17 cellular contexts compared by ENCODE assay signal in the genomic region with DNA sequence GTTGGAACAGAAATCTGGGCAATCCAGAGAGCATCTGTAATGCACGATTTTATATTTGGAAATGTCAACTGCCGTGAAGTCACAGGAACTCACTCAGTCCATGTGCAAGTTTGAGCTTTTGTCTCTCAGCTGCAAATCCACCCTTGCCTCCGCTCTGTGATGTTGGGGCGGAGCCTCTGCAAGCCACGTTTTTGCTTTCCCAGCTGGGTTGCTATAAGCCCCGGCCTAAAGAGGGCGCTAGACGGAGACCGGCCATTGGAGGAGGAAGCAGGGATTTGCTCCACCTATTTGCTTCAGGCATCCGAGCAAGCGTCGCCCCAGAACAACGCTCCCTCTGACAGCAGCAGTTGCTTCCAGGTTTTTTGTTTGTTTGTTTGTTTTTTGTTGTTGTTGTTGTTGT. TPM values are rescaled to one million over a fixed set of nuclear protein-coding genes. Genes with fewer than 3 reads are reported as not detected.
DNase-seq lines count a peak whose midpoint lies in the region; ATAC-seq, FAIRE-seq and TF ChIP-seq lines count a peak whose summit lies in the region.
"Had no signal": no experiment of that assay in that cellular context is flagged by ENCODE, and none has a peak within 500 bp of the region (broad histone marks: within the 10 kb centered on the region; RNA-seq: fewer than 3 reads in every experiment).

No MANE protein-coding gene starts in this region.

- no peak for FAIRE-seq in GM12891 (lab: Jason Lieb, UNC)

- H3K27ac ChIP-seq in sigmoid colon, result no peak overlapping the region
- H3K27ac ChIP-seq: cardiac muscle cell, heart left ventricle had no signal

- H3K27ac Mint-ChIP-seq in Caco-2 (ENCODE audit: unreplicated experiment), result no peak overlapping the region
- H3K27ac Mint-ChIP-seq: natural killer cell had no signal

- TF ChIP-seq EP300 in sigmoid colon (IDR thresholded peaks at IDR 0.05), result no peak

- no peak for DNase-seq in Caco-2
- DNase-seq in GM13977 (ENCODE audit: low spot score), result no peak
- DNase-seq in SK-MEL-5 (ENCODE audit: low read depth, low spot score), result peak; percentile 46
- DNase-seq in iPS-NIHi7 (ENCODE audit: extremely low spot score), result peak; percentile 50
- no peak for DNase-seq in GM12891 (ENCODE audit: insufficient read length, low spot score)
- no peak for DNase-seq in sigmoid colon
- DNase-seq in NCI-H526 treated with DMSO at 0.1 percent for 48 hours (lab: John Stamatoyannopoulos, UW), result no peak
- DNase-seq: activated naive CD4-positive, alpha-beta T cell treated with anti-CD3 and anti-CD28 coated beads, Interleukin-2, amount 50 U/mL, for 16 hours; heart left ventricle; natural killer cell; NCI-H146; NCI-H510A; right cardiac atrium; stimulated activated naive CD4-positive, alpha-beta T cell treated with Interleukin-2 at 50 U/mL for 16 hours; T-helper 9 cell had no signal

- peaks cover 15% of the 10 kb centered on the region for H3K36me3 Mint-ChIP-seq in Caco-2 (ENCODE audit: insufficient read depth, unreplicated experiment)
- H3K36me3 Mint-ChIP-seq: natural killer cell had no signal

- TF ChIP-seq CTCF in Caco-2 (IDR thresholded peaks at IDR 0.05; ENCODE audit: insufficient read depth in 1 of 2, low read depth in 1 of 2, low read length in 1 of 2, severe bottlenecking in 1 of 2, unreplicated experiment in 1 of 2) (peak; percentile 11 to 18), GM13977 (IDR thresholded peaks at IDR 0.05; ENCODE audit: extremely low read depth, insufficient read depth, missing control alignments) (peak; percentile 25), sigmoid colon (IDR thresholded peaks at IDR 0.05) (no peak)

- no peaks in the 10 kb centered on the region for H3K27me3 Mint-ChIP-seq in Caco-2 (ENCODE audit: insufficient read depth, unreplicated experiment)

- H3K4me3 ChIP-seq in Caco-2 (ENCODE audit: low read depth, low read length), result no peak overlapping the region
- H3K4me3 ChIP-seq in sigmoid colon, result no peak overlapping the region
- H3K4me3 ChIP-seq: cardiac muscle cell, heart left ventricle had no signal

- TF ChIP-seq POLR2A in GM12891 (IDR thresholded peaks at IDR 0.05; ENCODE audit: low read depth, low read length), result no peak
- no peak for TF ChIP-seq POLR2A in sigmoid colon (IDR thresholded peaks at IDR 0.05)

- no peak for ATAC-seq in HG03378 (IDR thresholded peaks at IDR 0.05; ENCODE audit: unreplicated experiment)
- ATAC-seq: heart left ventricle, natural killer cell, right cardiac atrium had no signal

- WGBS in sigmoid colon, 2 donors, result 86 to 89% methylated on average over 13 of the region's 13 CpGs

- no TSS peak for BruUV-seq in Caco-2 (replicated peaks; lab: Mats Ljungman, UMichigan)

- H3K27me3 ChIP-seq in Caco-2 (replicated peaks; ENCODE audit: control insufficient read depth, insufficient read depth, low read length) (no peaks in the 10 kb centered on the region), sigmoid colon (no peaks in the 10 kb centered on the region)
- H3K27me3 ChIP-seq: cardiac muscle cell, heart left ventricle had no signal

- POLR2A ChIA-PET in Caco-2 (lab: Charles Lee), result no interaction called here

- CTCF ChIA-PET in Caco-2 (lab: Charles Lee), result interaction anchor here (0.6 to 1.8 kb wide), 3 partner anchors 11 to 116 kb away, joined by 3 to 7 read pairs (median 4); no protein-coding TSS in a partner anchor

- no peaks in the 10 kb centered on the region for H3K9me3 ChIP-seq in Caco-2
- H3K9me3 ChIP-seq in sigmoid colon, result no peaks in the 10 kb centered on the region
- H3K9me3 ChIP-seq: heart left ventricle had no signal

- intact Hi-C loops in Caco-2 (cut with micrococcal nuclease; ENCODE audit: unreplicated experiment) (no loop called here), sigmoid colon (cut with DNase I) (no loop called here)

- in situ Hi-C loops in GM13977 (cut with MboI; ENCODE audit: low pct_unique_long_range_greater_than_20kb, low sequenced_read_pairs, unreplicated experiment) (no loop called here), SK-MEL-5 (cut with HindIII; ENCODE audit: low pct_unique_long_range_greater_than_20kb, low sequenced_read_pairs) (no loop called here)

- H3K4me1 ChIP-seq in Caco-2 (no peaks in the 10 kb centered on the region), sigmoid colon (peaks cover 0 to 12% (median 6%) of the 10 kb centered on the region in 4 donors)

- no peaks in the 10 kb centered on the region for H3K36me3 ChIP-seq in Caco-2 (ENCODE audit: control insufficient read depth, insufficient read depth, low read length)
- peaks cover 0 to 6% (median 0%) of the 10 kb centered on the region in 4 donors for H3K36me3 ChIP-seq in sigmoid colon

- H3K4me3 Mint-ChIP-seq in Caco-2 (ENCODE audit: unreplicated experiment), result no peak overlapping the region
- H3K4me3 Mint-ChIP-seq: natural killer cell had no signal

- H3K9me3 Mint-ChIP-seq in Caco-2 (ENCODE audit: unreplicated experiment), result no peaks in the 10 kb centered on the region
- H3K9me3 Mint-ChIP-seq: natural killer cell had no signal

- peaks cover 6% of the 10 kb centered on the region for H3K4me1 Mint-ChIP-seq in Caco-2 (ENCODE audit: low read depth, unreplicated experiment)
- H3K4me1 Mint-ChIP-seq: natural killer cell had no signal

TF ChIP-seq in GM12891, 5 proteins besides CTCF, POLR2A, EP300 and RAD21:
- TF ChIP-seq PAX5 (IDR thresholded peaks at IDR 0.05; ENCODE audit: insufficient read depth, low read length, severe bottlenecking) (no peak), POU2F2 (IDR thresholded peaks at IDR 0.05; ENCODE audit: low read depth, low read length) (no peak), SPI1 (IDR thresholded peaks at IDR 0.05; ENCODE audit: low read depth, low read length) (no peak), POLR2AphosphoS5 (IDR thresholded peaks at IDR 0.05; ENCODE audit: low read depth, low read length) (no peak), TAF1 (IDR thresholded peaks at IDR 0.05; ENCODE audit: low read depth, low read length) (no peak)

RNA-seq across cellular contexts. Expression of gene TRPM4, which starts 56.2 kb away (rescaled TPM):
- total RNA-seq in Caco-2 (2022) (27.8 and 31.4 TPM in 2 replicates), sigmoid colon (10 to 100 TPM in 3 of 4 donors, 1 to 10 TPM in 1; 7.9 to 18.0 (median 12.5) TPM)
- total RNA-seq in SK-MEL-5 (2014; rRNA removed; shearing (Covaris generic)), result 3.4 and 3.5 TPM in 2 replicates
- polyA plus RNA-seq in SK-MEL-5 (2015; cell fraction: cytosol; rRNA removed), result 8.1 and 11.0 TPM in 2 replicates
- polyA plus RNA-seq in SK-MEL-5 (2015; cell fraction: nucleus; rRNA removed), result 28.5 and 28.9 TPM in 2 replicates
- polyA plus RNA-seq in GM12891 (2012; ENCODE audit: low read depth, missing spikeins), result not detected
- 100 to 1,000 TPM in 1 of 3 donors, 10 to 100 TPM in 2; 40.5 to 166 (median 40.8) TPM for polyA plus RNA-seq in sigmoid colon

RNA-seq across cellular contexts. Expression of gene HRC, which starts 58.6 kb away (rescaled TPM):
- total RNA-seq in Caco-2 (2022) (not detected in 2 replicates), sigmoid colon (1 to 10 TPM in 1 of 4 donors, under 1 TPM in 3; 0.16 to 1.1 (median 0.69) TPM)
- total RNA-seq in SK-MEL-5 (2014; rRNA removed; shearing (Covaris generic)), result not detected in 2 replicates
- polyA plus RNA-seq in SK-MEL-5 (2015; cell fraction: cytosol; rRNA removed), result not detected in 2 replicates
- 0.09 TPM in 1 of 2 replicates, not detected in the other for polyA plus RNA-seq in SK-MEL-5 (2015; cell fraction: nucleus; rRNA removed)
- not detected for polyA plus RNA-seq in GM12891 (2012; ENCODE audit: low read depth, missing spikeins)
- polyA plus RNA-seq in sigmoid colon, result 1 to 10 TPM in 2 of 3 donors, under 1 TPM in 1; 0.46 to 6.6 (median 1.7) TPM
- total RNA-seq: natural killer cell had no signal

Comparison
In these comparisons a context has a peak if more than half of its experiments do, and no peak if none do; other contexts are left out.
1. DNase-seq: peak in SK-MEL-5 (single experiment) and iPS-NIHi7 (single experiment); none in Caco-2 (0 of 2), GM13977 (single experiment), GM12891 (single experiment), sigmoid colon (single experiment) and NCI-H526 treated with DMSO at 0.1 percent for 48 hours (single experiment).
2. CTCF ChIP-seq: peak in Caco-2 (2 of 2) and GM13977 (single experiment); none in sigmoid colon (0 of 4).